Comparison of ENCODE assay signal across 8 cellular contexts in genomic region chr15:37100109-37100873, GRCh38. TPM values are rescaled to one million over a fixed set of nuclear protein-coding genes. Genes with fewer than 3 reads are reported as not detected.
DNase-seq lines count a peak whose midpoint lies in the region; ATAC-seq, FAIRE-seq and TF ChIP-seq lines count a peak whose summit lies in the region.

TSS of gene MEIS2 (minus strand) at chr15:37100549. CDS start at chr15:37099466, 1,083 bp downstream.

- DNase-seq in GOT3 (lab: John Stamatoyannopoulos, UW) = peak; percentile 60
- peak; percentile 76 for DNase-seq in MV-4-11 (lab: John Stamatoyannopoulos, UW)
- DNase-seq in SHP77 (lab: John Stamatoyannopoulos, UW) = peak; percentile 90
- peak; percentile 91 to 96 (median 94) for DNase-seq in K562 (ENCODE audit: extremely low read depth in 1 of 4, low spot score in 3 of 4)
- DNase-seq in hippocampal formation (lab: John Stamatoyannopoulos, UW) = peak; percentile 84 to 89
- DNase-seq in progenitor cell of endocrine pancreas (ENCODE audit: low spot score, unreplicated experiment) = peak; percentile 78

- 3% methylated on average over 14 of the region's 63 CpGs for WGBS in K562 (ENCODE audit: insufficient coverage, low coverage, missing lambda C conversion rate)

- no peaks in the 10 kb centered on the region for H3K9me1 ChIP-seq in K562 (ENCODE audit: control insufficient read depth, insufficient read depth, low read length)

- CTCF ChIA-PET in K562 (lab: Yijun Ruan, JAX; ENCODE audit: low intra/inter-chr PET ratio) = interaction anchor here (0.6 kb wide), 2 partner anchors 11 to 1401 kb away, joined by 4 to 5 read pairs; no protein-coding TSS in a partner anchor

- H3K9ac ChIP-seq in K562 (ENCODE audit: insufficient read depth in 1 of 2, low read depth in 2 of 2, low read length in 2 of 2) = peak within 1 kb of the TSS; percentile 89 to 99

- H3K4me1 Mint-ChIP-seq in progenitor cell of endocrine pancreas (ENCODE audit: low read depth) = peaks cover 32% of the 10 kb centered on the region

- H3K27ac Mint-ChIP-seq in progenitor cell of endocrine pancreas = peak within 1 kb of the TSS; percentile 99

- H3K4me1 ChIP-seq in DOHH2 (ENCODE audit: control insufficient read depth, low read length) (peaks cover 24% of the 10 kb centered on the region), K562 (replicated peaks in 1 of 2; ENCODE audit: control insufficient read depth in 2 of 2, insufficient read depth in 2 of 2, low read length in 2 of 2) (peaks cover 13 to 47% of the 10 kb centered on the region in 2 experiments; a peak in 4 of 5 replicates)

- peaks cover 38% of the 10 kb centered on the region for H3K36me3 ChIP-seq in DOHH2 (ENCODE audit: control insufficient read depth, low read length)
- peaks cover 19% of the 10 kb centered on the region; the same call in 2 of the 3 replicates for H3K36me3 ChIP-seq in K562 (ENCODE audit: control insufficient read depth, insufficient read depth, low read length)

- intact Hi-C loops in K562 (cut with micrococcal nuclease) = loop anchor here (10.0 kb wide), 1 partner anchor 155 kb away; no protein-coding TSS in a partner anchor

- H3K27ac ChIP-seq in DOHH2 (ENCODE audit: low read depth, low read length) (peak within 1 kb of the TSS; percentile 97), K562 (ENCODE audit: extremely low read depth, low read depth, low read length) (peak within 1 kb of the TSS; percentile 99)

- no peaks in the 10 kb centered on the region for H3K9me3 Mint-ChIP-seq in progenitor cell of endocrine pancreas (ENCODE audit: low read depth)

- TF ChIP-seq EP300 in K562 (IDR thresholded peaks at IDR 0.05; ENCODE audit: low read length) = peak; percentile 31; the same call in 1 of the 2 replicates

- ATAC-seq in K562 (peak; percentile 69), HG02973 (IDR thresholded peaks at IDR 0.05; ENCODE audit: unreplicated experiment) (no peak)

- H3K36me3 Mint-ChIP-seq in progenitor cell of endocrine pancreas (ENCODE audit: insufficient read depth) = peaks cover 7% of the 10 kb centered on the region

- H3K27me3 Mint-ChIP-seq in progenitor cell of endocrine pancreas = no peaks in the 10 kb centered on the region

- peak within 1 kb of the TSS; percentile 93 for H2AFZ ChIP-seq in K562 (ENCODE audit: low read depth, low read length)

- H3K4me3 ChIP-seq in DOHH2 (ENCODE audit: low read length) (peak within 1 kb of the TSS; percentile 81), K562 (peak within 1 kb of the TSS; percentile 87)

- H3K4me2 ChIP-seq in DOHH2 (ENCODE audit: low read length) (peak within 1 kb of the TSS; percentile 97), K562 (ENCODE audit: insufficient read depth, low read length) (peak within 1 kb of the TSS; percentile 88)

- no peaks in the 10 kb centered on the region for H3K27me3 ChIP-seq in DOHH2 (ENCODE audit: control insufficient read depth, low read length)
- no peaks in the 10 kb centered on the region for H3K27me3 ChIP-seq in K562 (ENCODE audit: control insufficient read depth in 2 of 2, insufficient read depth in 2 of 2, low read length in 2 of 2)

- FAIRE-seq in K562 (lab: Jason Lieb, UNC) = peak; percentile 84

- TF ChIP-seq POLR2A in K562 (conservative IDR thresholded peaks at IDR 0.05) = peak; percentile 90

- peak within 1 kb of the TSS; percentile 92 for H3K4me3 Mint-ChIP-seq in progenitor cell of endocrine pancreas (ENCODE audit: low read depth)

- BruUV-seq in K562 (replicated peaks; lab: Mats Ljungman, UMichigan) = no TSS peak

- H3F3A ChIP-seq in DOHH2 (ENCODE audit: control insufficient read depth, insufficient read depth) = peaks cover 24% of the 10 kb centered on the region

- POLR2A ChIA-PET in K562 (lab: Yijun Ruan, JAX) = interaction anchor here (0.6 to 1.4 kb wide), 5 partner anchors 9 to 134 kb away, joined by 3 to 5 read pairs (median 4); no protein-coding TSS in a partner anchor

- TF ChIP-seq CTCF in DOHH2 (IDR thresholded peaks at IDR 0.05; ENCODE audit: low read depth, low read length, poor library complexity, severe bottlenecking) (no peak), K562 (IDR thresholded peaks at IDR 0.05 in 2 of 3, conservative IDR thresholded peaks at IDR 0.05 in 1 of 3; ENCODE audit: insufficient read depth in 2 of 3, low read depth in 1 of 3, low read length in 3 of 3) (0 out of 6 replicates have a peak, but pooled peaks of 1 of the 3 experiments have one; percentile 1), progenitor cell of endocrine pancreas (IDR thresholded peaks at IDR 0.05; ENCODE audit: unreplicated experiment) (no peak)

- H3K79me2 ChIP-seq in DOHH2 (ENCODE audit: control insufficient read depth, low read length) = peaks cover 74% of the 10 kb centered on the region
- H3K79me2 ChIP-seq in K562 (ENCODE audit: control insufficient read depth, insufficient read depth, low read length) = peaks cover 57% of the 10 kb centered on the region

- no peak for TF ChIP-seq RAD21 in K562 (CRISPR knock-in tag; conservative IDR thresholded peaks at IDR 0.05 in 1 of 2, IDR thresholded peaks at IDR 0.05 in 1 of 2)

- H3K9me2 ChIP-seq in DOHH2 (replicated peaks; ENCODE audit: control insufficient read depth, low read length) = no peaks in the 10 kb centered on the region

- H3K9me3 ChIP-seq in DOHH2 (ENCODE audit: control insufficient read depth, insufficient read depth, low read length) (no peaks in the 10 kb centered on the region), K562 (replicated peaks; ENCODE audit: control insufficient read depth, insufficient read depth, low read depth, low read length) (no peaks in the 10 kb centered on the region)

- H4K20me1 ChIP-seq in DOHH2 (ENCODE audit: control insufficient read depth, insufficient read depth, low read depth, low read length) = peaks cover 6% of the 10 kb centered on the region; the same call in 1 of the 2 replicates
- no peaks in the 10 kb centered on the region for H4K20me1 ChIP-seq in K562 (replicated peaks; ENCODE audit: control insufficient read depth, insufficient read depth, low read length)

- in situ Hi-C loops in K562 (cut with MboI) = loop anchor here (10.0 to 25.0 kb wide), 2 partner anchors 215 to 1563 kb away; partner anchors contain the start of gene DPH6

TF ChIP-seq in K562, 482 proteins besides CTCF, POLR2A, EP300 and RAD21 (continues in another document):
- no peak for TF ChIP-seq TCF7L2 (IDR thresholded peaks at IDR 0.05; ENCODE audit: low read depth, low read length)
- TF ChIP-seq LCOR (CRISPR knock-in tag; IDR thresholded peaks at IDR 0.05) = peak; percentile 53; the same call in 1 of the 2 replicates
- 0 out of 2 replicates have a peak, but pooled peaks have one; percentile 1 for TF ChIP-seq JUND (IDR thresholded peaks at IDR 0.05; ENCODE audit: borderline replicate concordance, low read depth, low read length)
- no peak for TF ChIP-seq JUND (tag; IDR thresholded peaks at IDR 0.05; ENCODE audit: borderline replicate concordance, low read depth, low read length)
- TF ChIP-seq, protein P1, sequence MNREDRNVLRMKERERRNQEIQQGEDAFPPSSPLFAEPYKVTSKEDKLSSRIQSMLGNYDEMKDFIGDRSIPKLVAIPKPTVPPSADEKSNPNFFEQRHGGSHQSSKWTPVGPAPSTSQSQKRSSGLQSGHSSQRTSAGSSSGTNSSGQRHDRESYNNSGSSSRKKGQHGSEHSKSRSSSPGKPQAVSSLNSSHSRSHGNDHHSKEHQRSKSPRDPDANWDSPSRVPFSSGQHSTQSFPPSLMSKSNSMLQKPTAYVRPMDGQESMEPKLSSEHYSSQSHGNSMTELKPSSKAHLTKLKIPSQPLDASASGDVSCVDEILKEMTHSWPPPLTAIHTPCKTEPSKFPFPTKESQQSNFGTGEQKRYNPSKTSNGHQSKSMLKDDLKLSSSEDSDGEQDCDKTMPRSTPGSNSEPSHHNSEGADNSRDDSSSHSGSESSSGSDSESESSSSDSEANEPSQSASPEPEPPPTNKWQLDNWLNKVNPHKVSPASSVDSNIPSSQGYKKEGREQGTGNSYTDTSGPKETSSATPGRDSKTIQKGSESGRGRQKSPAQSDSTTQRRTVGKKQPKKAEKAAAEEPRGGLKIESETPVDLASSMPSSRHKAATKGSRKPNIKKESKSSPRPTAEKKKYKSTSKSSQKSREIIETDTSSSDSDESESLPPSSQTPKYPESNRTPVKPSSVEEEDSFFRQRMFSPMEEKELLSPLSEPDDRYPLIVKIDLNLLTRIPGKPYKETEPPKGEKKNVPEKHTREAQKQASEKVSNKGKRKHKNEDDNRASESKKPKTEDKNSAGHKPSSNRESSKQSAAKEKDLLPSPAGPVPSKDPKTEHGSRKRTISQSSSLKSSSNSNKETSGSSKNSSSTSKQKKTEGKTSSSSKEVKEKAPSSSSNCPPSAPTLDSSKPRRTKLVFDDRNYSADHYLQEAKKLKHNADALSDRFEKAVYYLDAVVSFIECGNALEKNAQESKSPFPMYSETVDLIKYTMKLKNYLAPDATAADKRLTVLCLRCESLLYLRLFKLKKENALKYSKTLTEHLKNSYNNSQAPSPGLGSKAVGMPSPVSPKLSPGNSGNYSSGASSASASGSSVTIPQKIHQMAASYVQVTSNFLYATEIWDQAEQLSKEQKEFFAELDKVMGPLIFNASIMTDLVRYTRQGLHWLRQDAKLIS (CRISPR knock-in tag; IDR thresholded peaks at IDR 0.05) = 0 out of 2 replicates have a peak, but pooled peaks have one; percentile 60
- 0 out of 2 replicates have a peak, but pooled peaks have one; percentile 16 for TF ChIP-seq SOX6 (IDR thresholded peaks at IDR 0.05)

RNA-seq across cellular contexts. Expression of gene MEIS2, which starts in this region (rescaled TPM):
- 81.4 and 111 TPM in 2 replicates for total RNA-seq in K562 (2011; cell fraction: chromatin; rRNA removed; ENCODE audit: low replicate concordance)
- total RNA-seq in K562 (2011; cell fraction: nucleolus; rRNA removed) = 43.4 and 50.3 TPM in 2 replicates
- total RNA-seq in K562 (2011; cell fraction: nucleoplasm; rRNA removed) = 69.0 and 74.6 TPM in 2 replicates
- total RNA-seq in K562 (2014; rRNA removed) = 22.3 and 34.4 TPM in 2 replicates
- 24.6 and 31.2 TPM in 2 replicates for total RNA-seq in K562 (2014; rRNA removed; fragmentation: Illumina TruSeq; extraction: Trizol)
- 41.0 and 45.8 TPM in 2 replicates for total RNA-seq in K562 (2015; rRNA removed; fragmentation: Illumina TruSeq; extraction: Trizol)
- total RNA-seq in K562 (2021) = 34.3 and 34.9 TPM in 2 replicates
- 15.3 and 21.1 TPM in 2 replicates for polyA plus RNA-seq in K562 (2011; rRNA removed)
- 19.4 and 28.6 TPM in 2 replicates for polyA plus RNA-seq in K562 (2011; cell fraction: cytosol; rRNA removed)
- polyA plus RNA-seq in K562 (2011; cell fraction: nucleus; rRNA removed) = 43.0 and 54.5 TPM in 2 replicates
- 29.1 and 37.1 TPM in 2 replicates for polyA plus RNA-seq in K562 (2012)
- 51.5 and 64.2 TPM in 2 replicates for polyA plus RNA-seq in K562 (2014; fragmentation: Illumina TruSeq; extraction: Trizol)
- 1 to 10 TPM; 7.5 to 8.4 TPM for polyA plus RNA-seq in K562 (2014; fragmentation: Nextera tagmentation; extraction: Ambion mirVana)
- polyA plus RNA-seq in K562 (2014; rRNA removed) = 21.2 and 26.8 TPM in 2 replicates
- 49.8 and 57.7 TPM in 2 replicates for polyA minus RNA-seq in K562 (2011; rRNA and poly(A)+ RNA removed)
- 8.4 and 8.6 TPM in 2 replicates for polyA minus RNA-seq in K562 (2011; cell fraction: cytosol; rRNA and poly(A)+ RNA removed)
- polyA minus RNA-seq in K562 (2011; cell fraction: nucleus; rRNA and poly(A)+ RNA removed) = 81.6 and 103 TPM in 2 replicates
- 133 and 143 TPM in 2 replicates for total RNA-seq in progenitor cell of endocrine pancreas
